ENCODE assay signal across 8 cellular contexts in genomic region chr5:80961376-80962281, GRCh38. TPM values are rescaled to one million over a fixed set of nuclear protein-coding genes. Genes with fewer than 3 reads are reported as not detected.
A peak's percentile ranks its signal among the peaks of the same experiment; 100 is the strongest.
DNase-seq lines count a peak whose midpoint lies in the region; ATAC-seq and TF ChIP-seq lines count a peak whose summit lies in the region.

No MANE protein-coding gene starts in this region.

- H3K4me1 ChIP-seq in NT2/D1 (ENCODE audit: insufficient read depth, insufficient read length), result peaks cover 7% of the 10 kb centered on the region

- no peaks in the 10 kb centered on the region for H3K36me3 ChIP-seq in NT2/D1 (ENCODE audit: insufficient read depth, insufficient read length, low read length)
- H3K36me3 ChIP-seq in kidney epithelial cell (ENCODE audit: control insufficient read depth, insufficient read depth, low read length), result no peaks in the 10 kb centered on the region

- no peak for DNase-seq in NT2/D1 (ENCODE audit: low read depth, low spot score)
- DNase-seq in activated naive CD4-positive, alpha-beta T cell treated with anti-CD3 and anti-CD28 coated beads, Interleukin-2, amount 50 U/mL, for 72 hours (ENCODE audit: low spot score in 2 of 2), result peak in 1 of 2 donors; percentile 47
- DNase-seq in kidney epithelial cell (ENCODE audit: low read depth), result no peak
- peak; percentile 31 for DNase-seq in stimulated activated CD4-positive, alpha-beta T cell treated with anti-CD3 and anti-CD28 coated beads, Interleukin-4, amount 100 ng/mL, for 1 hour
- no peak for DNase-seq in NCI-H748 (lab: John Stamatoyannopoulos, UW; ENCODE audit: unreplicated experiment)
- DNase-seq in NCI-H2081 treated with DMSO at 0.1 percent for 48 hours (lab: John Stamatoyannopoulos, UW), result no peak

- H3K36me3 Mint-ChIP-seq in activated naive CD4-positive, alpha-beta T cell treated with anti-CD3 and anti-CD28 coated beads, Interleukin-2, amount 50 U/mL, for 72 hours, result peaks cover 13 to 19% of the 10 kb centered on the region in 2 donors

- ATAC-seq in activated naive CD4-positive, alpha-beta T cell treated with anti-CD3 and anti-CD28 coated beads, Interleukin-2, amount 50 U/mL, for 72 hours, result peak; percentile 63 to 79
- no peak for ATAC-seq in GM19023 (IDR thresholded peaks at IDR 0.05; ENCODE audit: unreplicated experiment)
- no peak for ATAC-seq in HG02798 (IDR thresholded peaks at IDR 0.05; ENCODE audit: poor library complexity, unreplicated experiment)

- peak overlapping the region; percentile 71 for H3K4me3 ChIP-seq in NT2/D1 (ENCODE audit: insufficient read length, low read depth)
- peak overlapping the region; percentile 73 for H3K4me3 ChIP-seq in kidney epithelial cell (ENCODE audit: low read depth, low read length)

- peaks cover 7% of the 10 kb centered on the region; the same call in 1 of the 2 replicates for H3K9me3 ChIP-seq in NT2/D1 (ENCODE audit: insufficient read depth, low read length)

- peak overlapping the region; percentile 70 to 78 for H3K27ac Mint-ChIP-seq in activated naive CD4-positive, alpha-beta T cell treated with anti-CD3 and anti-CD28 coated beads, Interleukin-2, amount 50 U/mL, for 72 hours

- peaks cover 18% of the 10 kb centered on the region for H3K27me3 ChIP-seq in NT2/D1 (ENCODE audit: insufficient read depth, insufficient read length)
- peaks cover 4% of the 10 kb centered on the region for H3K27me3 ChIP-seq in kidney epithelial cell (ENCODE audit: control insufficient read depth, insufficient read depth, low read length)

- TF ChIP-seq CTCF in kidney epithelial cell (IDR thresholded peaks at IDR 0.05; ENCODE audit: insufficient read depth, low read length, poor library complexity, severe bottlenecking), result no peak

- no peaks in the 10 kb centered on the region for H3K9me3 Mint-ChIP-seq in activated naive CD4-positive, alpha-beta T cell treated with anti-CD3 and anti-CD28 coated beads, Interleukin-2, amount 50 U/mL, for 72 hours

- H3K9ac ChIP-seq in NT2/D1 (ENCODE audit: insufficient read length, low read depth), result peak overlapping the region; percentile 80

RNA-seq across cellular contexts. Expression of gene RASGRF2, which starts 1.5 kb away (rescaled TPM):
- 10 to 100 TPM; 13.4 to 14.5 TPM for total RNA-seq in activated naive CD4-positive, alpha-beta T cell treated with anti-CD3 and anti-CD28 coated beads, Interleukin-2, amount 50 U/mL, for 72 hours
- total RNA-seq in kidney epithelial cell, result 5.4 and 5.8 TPM in 2 replicates

Comparison
In these comparisons a context has a peak if more than half of its experiments do, and no peak if none do; other contexts are left out.
1. ATAC-seq: peak in activated naive CD4-positive, alpha-beta T cell treated with anti-CD3 and anti-CD28 coated beads, Interleukin-2, amount 50 U/mL, for 72 hours (2 of 2); none in GM19023 (single experiment) and HG02798 (single experiment).